20 cellular contexts compared by ENCODE assay signal in the genomic region with DNA sequence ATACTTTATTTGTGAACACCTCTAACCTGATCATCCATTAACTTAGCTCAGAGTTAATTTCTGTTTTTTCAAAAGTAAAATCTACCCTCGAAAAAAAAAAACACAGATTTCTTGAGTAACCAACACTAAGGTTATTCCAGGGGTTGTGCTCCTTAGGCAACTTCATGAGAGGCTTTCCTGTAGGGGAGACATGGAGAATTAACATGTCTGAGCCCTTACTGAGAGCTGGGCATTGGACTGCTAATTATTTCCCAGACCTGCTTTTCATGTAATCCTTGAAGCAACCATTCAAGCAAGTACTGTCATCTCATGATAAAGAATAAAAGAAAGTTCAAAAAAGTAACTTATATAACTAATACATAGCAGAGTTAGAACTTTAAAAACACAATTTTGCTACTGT.
"Had no signal": no experiment of that assay in that cellular context is flagged by ENCODE, and none has a peak within 500 bp of the region (broad histone marks: within the 10 kb centered on the region; RNA-seq: fewer than 3 reads in every experiment).

No MANE protein-coding gene starts in this region.

- H3K9me3 Mint-ChIP-seq: activated naive CD4-positive, alpha-beta T cell treated with anti-CD3 and anti-CD28 coated beads, Interleukin-2, amount 50 U/mL, for 72 hours; memory B cell; stimulated activated naive B cell treated with anti-CD40 and anti-IgM and Interleukin-4, amounts not matched to agents 10 μg/mL and 1 μg/mL and 100 μg/mL, for 72 hours had no signal

- H3K4me3 ChIP-seq: adrenal gland, gastrocnemius medialis, left lung, mucosa of descending colon, pancreas, thoracic aorta, upper lobe of right lung had no signal

- H3K27me3 ChIP-seq: adrenal gland, gastrocnemius medialis, left lung, pancreas, upper lobe of right lung had no signal

- FAIRE-seq: bronchial epithelial cell, endometrium, pancreas, TTC549 had no signal

- H3K27me3 Mint-ChIP-seq: activated CD4-positive, alpha-beta T cell treated with anti-CD3 and anti-CD28 coated beads for 36 hours; memory B cell; stimulated activated naive B cell treated with anti-CD40 and anti-IgM and Interleukin-4, amounts not matched to agents 10 μg/mL and 1 μg/mL and 100 μg/mL, for 72 hours had no signal

- H3K27ac Mint-ChIP-seq: activated CD4-positive, alpha-beta T cell treated with anti-CD3 and anti-CD28 coated beads for 36 hours; activated naive CD4-positive, alpha-beta T cell treated with anti-CD3 and anti-CD28 coated beads, Interleukin-2, amount 50 U/mL, for 72 hours; memory B cell; stimulated activated naive B cell treated with anti-CD40 and anti-IgM and Interleukin-4, amounts not matched to agents 10 μg/mL and 1 μg/mL and 100 μg/mL, for 72 hours had no signal

- H3K27ac ChIP-seq: adrenal gland, gastrocnemius medialis, pancreas, thoracic aorta, upper lobe of right lung had no signal

- ATAC-seq: activated CD4-positive, alpha-beta T cell treated with anti-CD3 and anti-CD28 coated beads for 36 hours; activated naive CD4-positive, alpha-beta T cell treated with anti-CD3 and anti-CD28 coated beads, Interleukin-2, amount 50 U/mL, for 72 hours; mucosa of descending colon; stimulated activated naive B cell treated with anti-CD40 and anti-IgM and Interleukin-4, amounts not matched to agents 10 μg/mL and 1 μg/mL and 100 μg/mL, for 72 hours; upper lobe of right lung had no signal

- H3K36me3 ChIP-seq: adrenal gland, gastrocnemius medialis, left lung, pancreas, thoracic aorta, upper lobe of right lung had no signal

- DNase-seq: activated CD4-positive, alpha-beta T cell treated with anti-CD3 and anti-CD28 coated beads for 36 hours; activated CD4-positive, alpha-beta T cell treated with anti-CD3 and anti-CD28 coated beads, Interleukin-2, amount 50 U/mL, for 48 hours; activated gamma-delta T cell treated with Interleukin-2 at 50 U/mL for 16 hours; adrenal gland; cerebellar nuclear complex; cortex of kidney; gastrocnemius medialis; head of caudate nucleus; left lung; mucosa of descending colon; naive B cell; pancreas; stimulated activated naive B cell treated with anti-CD40 and anti-IgM and Interleukin-4, amounts not matched to agents 10 μg/mL and 1 μg/mL and 100 μg/mL, for 72 hours; upper lobe of right lung had no signal

- H3K9me3 ChIP-seq: adrenal gland, gastrocnemius medialis, left lung, mucosa of descending colon, pancreas, thoracic aorta, upper lobe of right lung had no signal

- H3K36me3 Mint-ChIP-seq: activated naive CD4-positive, alpha-beta T cell treated with anti-CD3 and anti-CD28 coated beads, Interleukin-2, amount 50 U/mL, for 72 hours; memory B cell; naive B cell; stimulated activated naive B cell treated with anti-CD40 and anti-IgM and Interleukin-4, amounts not matched to agents 10 μg/mL and 1 μg/mL and 100 μg/mL, for 72 hours had no signal

- H3K4me3 Mint-ChIP-seq: activated CD4-positive, alpha-beta T cell treated with anti-CD3 and anti-CD28 coated beads for 36 hours; memory B cell; naive B cell; stimulated activated naive B cell treated with anti-CD40 and anti-IgM and Interleukin-4, amounts not matched to agents 10 μg/mL and 1 μg/mL and 100 μg/mL, for 72 hours had no signal
